11 cellular contexts compared by ENCODE assay signal in genomic region chr18:23690505-23691068, GRCh38. TPM values are rescaled to one million over a fixed set of nuclear protein-coding genes. Genes with fewer than 3 reads are reported as not detected.
DNase-seq lines count a peak whose midpoint lies in the region; ATAC-seq and TF ChIP-seq lines count a peak whose summit lies in the region.
"Had no signal": no experiment of that assay in that cellular context is flagged by ENCODE, and none has a peak within 500 bp of the region (broad histone marks: within the 10 kb centered on the region; RNA-seq: fewer than 3 reads in every experiment).

No MANE protein-coding gene starts in this region.

- H2BK120ac ChIP-seq in neuronal stem cell (ENCODE audit: low read depth, low read length): no peak overlapping the region

- H3K4me3 Mint-ChIP-seq in CD8-positive, alpha-beta T cell: peak overlapping the region; percentile 62

- H3K27me3 ChIP-seq in CD8-positive, alpha-beta T cell (ENCODE audit: insufficient read depth, low read length): peaks cover 16% of the 10 kb centered on the region
- H3K27me3 ChIP-seq in HUES6 (ENCODE audit: control insufficient read depth, insufficient read depth, low read length): peaks cover 46% of the 10 kb centered on the region
- peaks cover 7 to 8% of the 10 kb centered on the region in 2 donors for H3K27me3 ChIP-seq in duodenal mucosa (ENCODE audit: control insufficient read depth in 1 of 2, insufficient read depth in 2 of 2, low read length in 2 of 2)
- H3K27me3 ChIP-seq in neuronal stem cell (ENCODE audit: control insufficient read depth in 3 of 3, insufficient read depth in 3 of 3, low read depth in 1 of 3, low read length in 3 of 3): peaks cover 11 to 57% (median 23%) of the 10 kb centered on the region in 3 experiments

- CTCF ChIA-PET in CD8-positive, alpha-beta T cell (lab: Charles Lee): interaction anchor here (2.2 kb wide), 1 partner anchor 122 kb away, joined by 5 read pairs; no protein-coding TSS in a partner anchor

- peak overlapping the region; percentile 24 for H3K4me3 ChIP-seq in CD8-positive, alpha-beta T cell (ENCODE audit: low read depth, low read length)
- H3K4me3 ChIP-seq in HUES6 (ENCODE audit: low read depth, low read length) (peak overlapping the region; percentile 60), duodenal mucosa (ENCODE audit: low read depth in 1 of 2, low read length in 2 of 2) (peak overlapping the region; percentile 53 to 63), neuronal stem cell (ENCODE audit: low read length in 2 of 2) (peak overlapping the region in 1 of 2 donors; percentile 32)

- no peak overlapping the region for H3K27ac ChIP-seq in CD8-positive, alpha-beta T cell (ENCODE audit: low read depth, low read length)
- no peak overlapping the region for H3K27ac ChIP-seq in HUES6 (ENCODE audit: low read depth, low read length)
- no peak overlapping the region for H3K27ac ChIP-seq in duodenal mucosa (ENCODE audit: low read depth, low read length)
- H3K27ac ChIP-seq in neuronal stem cell (replicated peaks; ENCODE audit: low read length): no peak overlapping the region
- H3K27ac ChIP-seq: GM23248, KMS-11 had no signal

- H3K4me1 Mint-ChIP-seq in CD8-positive, alpha-beta T cell (ENCODE audit: low read depth): peaks cover 13% of the 10 kb centered on the region

- no peak overlapping the region for H2BK5ac ChIP-seq in neuronal stem cell (ENCODE audit: low read length)

- no peak overlapping the region for H2BK15ac ChIP-seq in neuronal stem cell (ENCODE audit: low read length)

- H3K4me1 ChIP-seq in CD8-positive, alpha-beta T cell (ENCODE audit: insufficient read depth, low read length): peaks cover 7% of the 10 kb centered on the region
- H3K4me1 ChIP-seq in HUES6 (ENCODE audit: control insufficient read depth, insufficient read depth, low read length) (peaks cover 7% of the 10 kb centered on the region; the same call in 1 of the 2 replicates), duodenal mucosa (ENCODE audit: control insufficient read depth in 1 of 2, insufficient read depth in 2 of 2, low read length in 2 of 2) (peaks cover 6 to 7% of the 10 kb centered on the region in 2 donors), neuronal stem cell (ENCODE audit: control insufficient read depth in 2 of 2, insufficient read depth in 1 of 2, low read depth in 1 of 2, low read length in 2 of 2) (peaks cover 2 to 3% of the 10 kb centered on the region in 2 donors)

- H3K27ac Mint-ChIP-seq in CD8-positive, alpha-beta T cell: no peak overlapping the region

- H3K9me3 Mint-ChIP-seq in CD8-positive, alpha-beta T cell: no peaks in the 10 kb centered on the region

- H3K18ac ChIP-seq in neuronal stem cell (ENCODE audit: low read length): no peak overlapping the region

- no peak overlapping the region for H4K91ac ChIP-seq in neuronal stem cell (ENCODE audit: low read depth, low read length, poor library complexity)

- TF ChIP-seq CTCF in CD8-positive, alpha-beta T cell (IDR thresholded peaks at IDR 0.05): no peak

- no peak overlapping the region for H3K23ac ChIP-seq in neuronal stem cell (ENCODE audit: low read depth, low read length, poor library complexity)

- WGBS in neuronal stem cell (ENCODE audit: extremely low coverage in 2 of 2, insufficient read length in 2 of 2, insufficient replicate concordance in 1 of 2), 2 donors: no CpG with 5 or more reads among the region's 21 CpGs

- H2AK5ac ChIP-seq in neuronal stem cell (ENCODE audit: low read depth, low read length): no peak overlapping the region

- H3K4me2 ChIP-seq in neuronal stem cell (ENCODE audit: insufficient read depth, low read length, poor library complexity, severe bottlenecking): peak overlapping the region; percentile 98
- H3K4me2 ChIP-seq: KMS-11 had no signal

- no peak for ATAC-seq in CD8-positive, alpha-beta T cell
- no peak for ATAC-seq in HG02678 (IDR thresholded peaks at IDR 0.05; ENCODE audit: unreplicated experiment)

- H2AFZ ChIP-seq in neuronal stem cell (ENCODE audit: low read length): peak overlapping the region; percentile 94

- no peaks in the 10 kb centered on the region for H3K36me3 Mint-ChIP-seq in CD8-positive, alpha-beta T cell

- no peak for DNase-seq in CD8-positive, alpha-beta T cell
- peak; percentile 6 for DNase-seq in neuronal stem cell (ENCODE audit: low spot score)
- DNase-seq in stimulated activated CD4-positive, alpha-beta T cell treated with anti-CD3 and anti-CD28 coated beads, Interleukin-4, amount 100 ng/mL, for 4 hours: no peak
- DNase-seq in pons (ENCODE audit: low spot score): no peak
- DNase-seq in LoVo (ENCODE audit: low spot score): no peak
- DNase-seq: GM23248, SIG-M5 had no signal

- intact Hi-C loops in CD8-positive, alpha-beta T cell (cut with DNase I, micrococcal nuclease): no loop called here

- H3K9me3 ChIP-seq in CD8-positive, alpha-beta T cell (ENCODE audit: low read length): no peaks in the 10 kb centered on the region
- H3K9me3 ChIP-seq in HUES6 (ENCODE audit: control insufficient read depth, insufficient read depth, low read depth, low read length): no peaks in the 10 kb centered on the region
- no peaks in the 10 kb centered on the region for H3K9me3 ChIP-seq in duodenal mucosa (ENCODE audit: control insufficient read depth in 1 of 2, low read length in 2 of 2)
- H3K9me3 ChIP-seq in neuronal stem cell (replicated peaks in 1 of 2; ENCODE audit: control insufficient read depth in 2 of 2, insufficient read depth in 1 of 2, low read depth in 1 of 2, low read length in 2 of 2): no peaks in the 10 kb centered on the region

- H3K9ac ChIP-seq in HUES6 (ENCODE audit: low read length) (no peak overlapping the region), duodenal mucosa (ENCODE audit: low read depth in 1 of 2, low read length in 2 of 2) (no peak overlapping the region), neuronal stem cell (ENCODE audit: low read depth, low read length, poor library complexity) (no peak overlapping the region)
- H3K9ac ChIP-seq: GM23248, KMS-11 had no signal

- H3K4ac ChIP-seq in neuronal stem cell (ENCODE audit: low read length): no peak overlapping the region

- H2BK12ac ChIP-seq in neuronal stem cell (ENCODE audit: low read length): no peak overlapping the region

- H3K79me1 ChIP-seq in neuronal stem cell (ENCODE audit: low read depth, low read length): no peaks in the 10 kb centered on the region

- peaks cover 35% of the 10 kb centered on the region for H3K27me3 Mint-ChIP-seq in CD8-positive, alpha-beta T cell (ENCODE audit: low read depth)

- H3K36me3 ChIP-seq in CD8-positive, alpha-beta T cell (ENCODE audit: insufficient read depth, low read length): no peaks in the 10 kb centered on the region
- no peaks in the 10 kb centered on the region for H3K36me3 ChIP-seq in HUES6 (ENCODE audit: control insufficient read depth, insufficient read depth, low read length)
- H3K36me3 ChIP-seq in duodenal mucosa (ENCODE audit: control insufficient read depth in 1 of 2, insufficient read depth in 2 of 2, low read length in 2 of 2): no peaks in the 10 kb centered on the region
- H3K36me3 ChIP-seq in neuronal stem cell (replicated peaks in 1 of 2; ENCODE audit: control insufficient read depth in 2 of 2, insufficient read depth in 2 of 2, low read length in 2 of 2): no peaks in the 10 kb centered on the region

- POLR2A ChIA-PET in CD8-positive, alpha-beta T cell (lab: Charles Lee): no interaction called here

- H3K14ac ChIP-seq in neuronal stem cell (ENCODE audit: low read length): no peak overlapping the region

- no peak overlapping the region for H4K8ac ChIP-seq in neuronal stem cell (ENCODE audit: low read depth, low read length)

RNA-seq across cellular contexts. Expression of gene LAMA3, which starts 1.3 kb away (rescaled TPM):
- total RNA-seq in CD8-positive, alpha-beta T cell: not detected
- 0.20 TPM for polyA plus RNA-seq in neuronal stem cell (2013, experiment 1 of 2)
- polyA plus RNA-seq in neuronal stem cell (2013, experiment 2 of 2): 0.22 TPM

RNA-seq across cellular contexts. Expression of gene ANKRD29, which starts 27.9 kb away (rescaled TPM):
- not detected for total RNA-seq in CD8-positive, alpha-beta T cell
- 1.2 TPM for polyA plus RNA-seq in neuronal stem cell (2013, experiment 1 of 2)
- polyA plus RNA-seq in neuronal stem cell (2013, experiment 2 of 2): 1.3 TPM
